In the genomic region with DNA sequence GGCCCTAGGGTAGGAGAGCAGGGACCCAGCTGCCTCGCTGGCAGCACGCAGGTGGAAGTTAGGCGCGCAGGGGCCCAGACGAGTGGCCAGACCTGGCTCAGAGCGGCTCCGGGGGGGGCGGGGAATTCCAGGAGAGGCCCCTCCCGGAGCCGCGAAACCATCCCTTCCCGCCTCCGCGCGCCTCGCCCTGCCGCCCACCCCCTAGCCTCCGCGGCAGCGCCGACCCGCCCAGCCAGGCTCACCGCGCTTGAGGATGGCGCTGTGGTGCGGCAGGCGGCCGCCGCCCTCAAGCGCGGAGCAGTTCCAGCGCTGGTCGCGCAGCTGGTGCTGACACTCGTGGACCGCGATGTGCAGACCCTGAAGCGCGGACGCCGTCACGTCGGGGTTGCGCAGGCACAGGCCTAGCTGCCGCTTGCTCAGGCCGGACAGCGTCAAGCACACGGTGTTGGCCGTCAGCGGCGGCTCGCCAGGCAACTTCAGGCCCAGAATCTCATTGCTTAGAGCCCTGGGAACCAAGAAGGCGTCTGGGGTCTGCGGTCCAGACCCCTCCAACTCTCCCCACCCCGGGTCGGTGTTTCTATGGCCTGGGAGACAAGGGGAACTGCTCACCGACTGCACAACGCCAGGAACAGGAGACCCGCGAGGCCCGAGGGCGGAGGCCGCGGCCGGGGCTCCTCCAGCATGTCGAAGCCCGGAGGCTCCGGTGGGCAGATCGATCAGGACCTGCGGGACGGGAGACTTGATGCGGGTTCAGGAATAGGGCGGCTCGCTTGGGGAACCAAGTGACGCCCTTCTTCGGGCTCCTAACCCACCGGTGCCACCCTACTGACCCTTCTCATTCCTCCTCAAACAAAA, we compare ENCODE assay signal across 1 cellular context.
TF ChIP-seq lines count a peak whose summit lies in the region.

No MANE protein-coding gene starts in this region.

TF ChIP-seq in H1, 55 proteins besides CTCF, POLR2A, EP300 and RAD21 (continued from another document):
- TF ChIP-seq, protein P1, sequence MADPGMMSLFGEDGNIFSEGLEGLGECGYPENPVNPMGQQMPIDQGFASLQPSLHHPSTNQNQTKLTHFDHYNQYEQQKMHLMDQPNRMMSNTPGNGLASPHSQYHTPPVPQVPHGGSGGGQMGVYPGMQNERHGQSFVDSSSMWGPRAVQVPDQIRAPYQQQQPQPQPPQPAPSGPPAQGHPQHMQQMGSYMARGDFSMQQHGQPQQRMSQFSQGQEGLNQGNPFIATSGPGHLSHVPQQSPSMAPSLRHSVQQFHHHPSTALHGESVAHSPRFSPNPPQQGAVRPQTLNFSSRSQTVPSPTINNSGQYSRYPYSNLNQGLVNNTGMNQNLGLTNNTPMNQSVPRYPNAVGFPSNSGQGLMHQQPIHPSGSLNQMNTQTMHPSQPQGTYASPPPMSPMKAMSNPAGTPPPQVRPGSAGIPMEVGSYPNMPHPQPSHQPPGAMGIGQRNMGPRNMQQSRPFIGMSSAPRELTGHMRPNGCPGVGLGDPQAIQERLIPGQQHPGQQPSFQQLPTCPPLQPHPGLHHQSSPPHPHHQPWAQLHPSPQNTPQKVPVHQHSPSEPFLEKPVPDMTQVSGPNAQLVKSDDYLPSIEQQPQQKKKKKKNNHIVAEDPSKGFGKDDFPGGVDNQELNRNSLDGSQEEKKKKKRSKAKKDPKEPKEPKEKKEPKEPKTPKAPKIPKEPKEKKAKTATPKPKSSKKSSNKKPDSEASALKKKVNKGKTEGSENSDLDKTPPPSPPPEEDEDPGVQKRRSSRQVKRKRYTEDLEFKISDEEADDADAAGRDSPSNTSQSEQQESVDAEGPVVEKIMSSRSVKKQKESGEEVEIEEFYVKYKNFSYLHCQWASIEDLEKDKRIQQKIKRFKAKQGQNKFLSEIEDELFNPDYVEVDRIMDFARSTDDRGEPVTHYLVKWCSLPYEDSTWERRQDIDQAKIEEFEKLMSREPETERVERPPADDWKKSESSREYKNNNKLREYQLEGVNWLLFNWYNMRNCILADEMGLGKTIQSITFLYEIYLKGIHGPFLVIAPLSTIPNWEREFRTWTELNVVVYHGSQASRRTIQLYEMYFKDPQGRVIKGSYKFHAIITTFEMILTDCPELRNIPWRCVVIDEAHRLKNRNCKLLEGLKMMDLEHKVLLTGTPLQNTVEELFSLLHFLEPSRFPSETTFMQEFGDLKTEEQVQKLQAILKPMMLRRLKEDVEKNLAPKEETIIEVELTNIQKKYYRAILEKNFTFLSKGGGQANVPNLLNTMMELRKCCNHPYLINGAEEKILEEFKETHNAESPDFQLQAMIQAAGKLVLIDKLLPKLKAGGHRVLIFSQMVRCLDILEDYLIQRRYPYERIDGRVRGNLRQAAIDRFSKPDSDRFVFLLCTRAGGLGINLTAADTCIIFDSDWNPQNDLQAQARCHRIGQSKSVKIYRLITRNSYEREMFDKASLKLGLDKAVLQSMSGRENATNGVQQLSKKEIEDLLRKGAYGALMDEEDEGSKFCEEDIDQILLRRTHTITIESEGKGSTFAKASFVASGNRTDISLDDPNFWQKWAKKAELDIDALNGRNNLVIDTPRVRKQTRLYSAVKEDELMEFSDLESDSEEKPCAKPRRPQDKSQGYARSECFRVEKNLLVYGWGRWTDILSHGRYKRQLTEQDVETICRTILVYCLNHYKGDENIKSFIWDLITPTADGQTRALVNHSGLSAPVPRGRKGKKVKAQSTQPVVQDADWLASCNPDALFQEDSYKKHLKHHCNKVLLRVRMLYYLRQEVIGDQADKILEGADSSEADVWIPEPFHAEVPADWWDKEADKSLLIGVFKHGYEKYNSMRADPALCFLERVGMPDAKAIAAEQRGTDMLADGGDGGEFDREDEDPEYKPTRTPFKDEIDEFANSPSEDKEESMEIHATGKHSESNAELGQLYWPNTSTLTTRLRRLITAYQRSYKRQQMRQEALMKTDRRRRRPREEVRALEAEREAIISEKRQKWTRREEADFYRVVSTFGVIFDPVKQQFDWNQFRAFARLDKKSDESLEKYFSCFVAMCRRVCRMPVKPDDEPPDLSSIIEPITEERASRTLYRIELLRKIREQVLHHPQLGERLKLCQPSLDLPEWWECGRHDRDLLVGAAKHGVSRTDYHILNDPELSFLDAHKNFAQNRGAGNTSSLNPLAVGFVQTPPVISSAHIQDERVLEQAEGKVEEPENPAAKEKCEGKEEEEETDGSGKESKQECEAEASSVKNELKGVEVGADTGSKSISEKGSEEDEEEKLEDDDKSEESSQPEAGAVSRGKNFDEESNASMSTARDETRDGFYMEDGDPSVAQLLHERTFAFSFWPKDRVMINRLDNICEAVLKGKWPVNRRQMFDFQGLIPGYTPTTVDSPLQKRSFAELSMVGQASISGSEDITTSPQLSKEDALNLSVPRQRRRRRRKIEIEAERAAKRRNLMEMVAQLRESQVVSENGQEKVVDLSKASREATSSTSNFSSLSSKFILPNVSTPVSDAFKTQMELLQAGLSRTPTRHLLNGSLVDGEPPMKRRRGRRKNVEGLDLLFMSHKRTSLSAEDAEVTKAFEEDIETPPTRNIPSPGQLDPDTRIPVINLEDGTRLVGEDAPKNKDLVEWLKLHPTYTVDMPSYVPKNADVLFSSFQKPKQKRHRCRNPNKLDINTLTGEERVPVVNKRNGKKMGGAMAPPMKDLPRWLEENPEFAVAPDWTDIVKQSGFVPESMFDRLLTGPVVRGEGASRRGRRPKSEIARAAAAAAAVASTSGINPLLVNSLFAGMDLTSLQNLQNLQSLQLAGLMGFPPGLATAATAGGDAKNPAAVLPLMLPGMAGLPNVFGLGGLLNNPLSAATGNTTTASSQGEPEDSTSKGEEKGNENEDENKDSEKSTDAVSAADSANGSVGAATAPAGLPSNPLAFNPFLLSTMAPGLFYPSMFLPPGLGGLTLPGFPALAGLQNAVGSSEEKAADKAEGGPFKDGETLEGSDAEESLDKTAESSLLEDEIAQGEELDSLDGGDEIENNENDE (IDR thresholded peaks at IDR 0.05; ENCODE audit: insufficient replicate concordance, low read length): no peak
- TF ChIP-seq NRF1 (IDR thresholded peaks at IDR 0.05; ENCODE audit: low read depth, low read length) (no peak), POLR2AphosphoS5 (IDR thresholded peaks at IDR 0.05; ENCODE audit: low read depth, low read length) (no peak), RBBP5 (IDR thresholded peaks at IDR 0.05; ENCODE audit: borderline replicate concordance, low read depth, low read length) (0 out of 2 replicates have a peak, but pooled peaks have one; percentile 35), POU5F1 (IDR thresholded peaks at IDR 0.05; ENCODE audit: low read depth, low read length) (no peak), TAF1 (IDR thresholded peaks at IDR 0.05; ENCODE audit: low read depth, low read length) (no peak), BACH1 (IDR thresholded peaks at IDR 0.05; ENCODE audit: low read length) (peak; percentile 24; the same call in 1 of the 2 replicates), SP1 (IDR thresholded peaks at IDR 0.05; ENCODE audit: low read depth, low read length) (no peak), RFX5 (IDR thresholded peaks at IDR 0.05; ENCODE audit: borderline replicate concordance, low read depth, low read length) (no peak), CBX8 (IDR thresholded peaks at IDR 0.05; ENCODE audit: borderline replicate concordance, low read depth, low read length) (no peak), EZH2 (IDR thresholded peaks at IDR 0.05; ENCODE audit: low read depth, low read length, severe bottlenecking) (peak; percentile 88), TCF12 (IDR thresholded peaks at IDR 0.05; ENCODE audit: low read depth, low read length) (no peak), BCL11A (IDR thresholded peaks at IDR 0.05; ENCODE audit: low read depth in 2 of 2, low read length in 2 of 2) (no peak), KDM1A (IDR thresholded peaks at IDR 0.05; ENCODE audit: borderline replicate concordance, low read length) (no peak), KDM5A (IDR thresholded peaks at IDR 0.05; ENCODE audit: low read length) (no peak)
- TF ChIP-seq, protein P2, sequence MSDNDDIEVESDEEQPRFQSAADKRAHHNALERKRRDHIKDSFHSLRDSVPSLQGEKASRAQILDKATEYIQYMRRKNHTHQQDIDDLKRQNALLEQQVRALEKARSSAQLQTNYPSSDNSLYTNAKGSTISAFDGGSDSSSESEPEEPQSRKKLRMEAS (IDR thresholded peaks at IDR 0.05): peak; percentile 62; the same call in 1 of the 2 replicates
